11 cellular contexts compared by ENCODE assay signal in the genomic region with DNA sequence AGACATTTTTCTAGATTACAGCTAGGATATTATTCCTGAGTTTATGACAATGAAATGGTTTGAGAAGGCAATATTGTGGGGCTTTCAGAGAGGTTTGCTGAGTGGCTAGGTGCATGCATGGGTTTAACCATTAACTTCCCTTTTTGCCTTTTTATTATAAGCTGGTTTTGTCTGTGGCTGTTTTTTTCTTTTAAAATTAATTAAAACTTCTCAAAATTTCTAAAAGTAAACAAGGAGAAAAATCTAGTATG.
A peak's percentile ranks its signal among the peaks of the same experiment; 100 is the strongest.
DNase-seq lines count a peak whose midpoint lies in the region; ATAC-seq and TF ChIP-seq lines count a peak whose summit lies in the region.
"Had no signal": no experiment of that assay in that cellular context is flagged by ENCODE, and none has a peak within 500 bp of the region (broad histone marks: within the 10 kb centered on the region; RNA-seq: fewer than 3 reads in every experiment).

No MANE protein-coding gene starts in this region.

- peak; percentile 1 for ATAC-seq in HG02973 (IDR thresholded peaks at IDR 0.05; ENCODE audit: unreplicated experiment)
- no peak for ATAC-seq in naive thymus-derived CD8-positive, alpha-beta T cell
- no peak for ATAC-seq in PC-3
- no peak for ATAC-seq in HG02870 (IDR thresholded peaks at IDR 0.05; ENCODE audit: unreplicated experiment)
- no peak for ATAC-seq in HG03571 (IDR thresholded peaks at IDR 0.05; ENCODE audit: unreplicated experiment)

- no peak for TF ChIP-seq CTCF in PC-3 (conservative IDR thresholded peaks at IDR 0.05; ENCODE audit: low read depth, low read length)

- peak overlapping the region; percentile 69 to 87 (median 75) for H3K4me3 ChIP-seq in BLaER1 treated with 17β-estradiol and CSF1 and Interleukin-3, amounts not matched to agents 10 nM and 100 nM
- no peak overlapping the region for H3K4me3 ChIP-seq in PC-3 (ENCODE audit: low read length)

- H3K27ac Mint-ChIP-seq in naive thymus-derived CD8-positive, alpha-beta T cell: peak overlapping the region; percentile 94 to 99 (median 99)

- H3K9me3 ChIP-seq in BLaER1 treated with 17β-estradiol and CSF1 and Interleukin-3, amounts not matched to agents 10 nM and 100 nM (replicated peaks in 1 of 11): peaks cover 0 to 11% (median 4%) of the 10 kb centered on the region in 11 experiments; a peak in 15 of 22 replicates
- no peaks in the 10 kb centered on the region for H3K9me3 ChIP-seq in PC-3 (ENCODE audit: low read length)
- H3K9me3 ChIP-seq: testis had no signal

- peaks cover 28 to 61% (median 47%) of the 10 kb centered on the region in 4 donors for H3K4me1 Mint-ChIP-seq in naive thymus-derived CD8-positive, alpha-beta T cell

- no TSS peak for BruUV-seq in PC-3 (replicated peaks; lab: Mats Ljungman, UMichigan)

- H3K27me3 Mint-ChIP-seq in naive thymus-derived CD8-positive, alpha-beta T cell: no peaks in the 10 kb centered on the region

- peaks cover 4 to 34% (median 21%) of the 10 kb centered on the region in 11 experiments; a peak in 17 of 22 replicates for H4K20me1 ChIP-seq in BLaER1 treated with 17β-estradiol and CSF1 and Interleukin-3, amounts not matched to agents 10 nM and 100 nM
- H4K20me1 ChIP-seq in PC-3 (ENCODE audit: low read length): no peaks in the 10 kb centered on the region

- intact Hi-C loops in PC-3 (cut with micrococcal nuclease): no loop called here

- H3K36me3 Mint-ChIP-seq in naive thymus-derived CD8-positive, alpha-beta T cell: peaks cover 0 to 2% (median 0%) of the 10 kb centered on the region in 3 donors

- H3K27ac ChIP-seq in BLaER1 treated with 17β-estradiol and CSF1 and Interleukin-3, amounts not matched to agents 10 nM and 100 nM: peak overlapping the region; percentile 76 to 96 (median 88)
- peak overlapping the region; percentile 45 for H3K27ac ChIP-seq in angular gyrus (ENCODE audit: low read depth, low read length)
- no peak overlapping the region for H3K27ac ChIP-seq in PC-3 (ENCODE audit: low read length)
- H3K27ac ChIP-seq: testis had no signal

- no peaks in the 10 kb centered on the region for H3K79me2 ChIP-seq in PC-3 (ENCODE audit: low read length)

- H3K9ac ChIP-seq in BLaER1 treated with 17β-estradiol and CSF1 and Interleukin-3, amounts not matched to agents 10 nM and 100 nM: peak overlapping the region; percentile 85 to 94 (median 89)
- no peak overlapping the region for H3K9ac ChIP-seq in PC-3 (ENCODE audit: low read length)

- peak overlapping the region; percentile 82 to 98 (median 96) for H3K4me3 Mint-ChIP-seq in naive thymus-derived CD8-positive, alpha-beta T cell

- peaks cover 0 to 49% (median 4%) of the 10 kb centered on the region in 11 experiments; a peak in 10 of 22 replicates for H3K36me3 ChIP-seq in BLaER1 treated with 17β-estradiol and CSF1 and Interleukin-3, amounts not matched to agents 10 nM and 100 nM
- H3K36me3 ChIP-seq in PC-3 (ENCODE audit: low read depth, low read length): no peaks in the 10 kb centered on the region

- DNase-seq in naive thymus-derived CD8-positive, alpha-beta T cell: no peak
- no peak for DNase-seq in PC-3
- DNase-seq in epidermal melanocyte (ENCODE audit: insufficient read length, low spot score): no peak
- DNase-seq: DMS79; stimulated activated CD4-positive, alpha-beta T cell treated with anti-CD3 and anti-CD28 coated beads, Interleukin-12 subunit alpha, Interleukin-12 subunit beta, amount 100 ng/mL, for 4 hours; testis had no signal

- H3K4me1 ChIP-seq in BLaER1 treated with 17β-estradiol and CSF1 and Interleukin-3, amounts not matched to agents 10 nM and 100 nM: peaks cover 22 to 56% (median 44%) of the 10 kb centered on the region in 10 experiments
- H3K4me1 ChIP-seq in PC-3 (ENCODE audit: insufficient read depth, low read length): no peaks in the 10 kb centered on the region
- H3K4me1 ChIP-seq: testis had no signal

- POLR2A ChIA-PET in naive thymus-derived CD8-positive, alpha-beta T cell (lab: Charles Lee): interaction anchor here (0.6 to 2.4 kb wide), 8 partner anchors 10 to 142 kb away, joined by 3 to 13 read pairs (median 4); partner anchors contain the start of genes DNAI7 and ETFRF1
- POLR2A ChIA-PET in PC-3 (lab: Charles Lee; ENCODE audit: unreplicated experiment): no interaction called here

- H3K27me3 ChIP-seq in BLaER1 treated with 17β-estradiol and CSF1 and Interleukin-3, amounts not matched to agents 10 nM and 100 nM: no peaks in the 10 kb centered on the region
- H3K27me3 ChIP-seq in PC-3 (ENCODE audit: low read length): peaks cover 17% of the 10 kb centered on the region; the same call in 1 of the 2 replicates
- H3K27me3 ChIP-seq: testis had no signal

- peaks cover 0 to 8% (median 0%) of the 10 kb centered on the region in 9 donors for H3K9me3 Mint-ChIP-seq in naive thymus-derived CD8-positive, alpha-beta T cell

- CTCF ChIA-PET in PC-3 (lab: Charles Lee): no interaction called here

- H3K4me2 ChIP-seq in BLaER1 treated with 17β-estradiol and CSF1 and Interleukin-3, amounts not matched to agents 10 nM and 100 nM: peak overlapping the region; percentile 66 to 98 (median 91)
- no peak overlapping the region for H3K4me2 ChIP-seq in PC-3 (ENCODE audit: low read length)

- no peak overlapping the region for H2AFZ ChIP-seq in PC-3 (ENCODE audit: low read length)

- no peaks in the 10 kb centered on the region for H3F3A ChIP-seq in PC-3 (ENCODE audit: low read length, unreplicated experiment)

- no peaks in the 10 kb centered on the region for H3K9me2 ChIP-seq in PC-3 (replicated peaks; ENCODE audit: low read length)
